In genomic region chr4:21067351-21067750, GRCh38 we compare ENCODE assay signal across 17 cellular contexts.
DNase-seq lines count a peak whose midpoint lies in the region; ATAC-seq and TF ChIP-seq lines count a peak whose summit lies in the region.
"Had no signal": no experiment of that assay in that cellular context is flagged by ENCODE, and none has a peak within 500 bp of the region (broad histone marks: within the 10 kb centered on the region; RNA-seq: fewer than 3 reads in every experiment).

No MANE protein-coding gene starts in this region.

- WGBS in sigmoid colon, 2 donors = 94 to 98% methylated on average over 1 of the region's 1 CpG

- DNase-seq in DMS53 (lab: John Stamatoyannopoulos, UW) (peak; percentile 31), DMS53 treated with DMSO at 0.1 percent for 48 hours (lab: John Stamatoyannopoulos, UW; ENCODE audit: unreplicated experiment) (no peak), WERI-Rb-1 (peak; percentile 91), sigmoid colon (no peak), T-helper 2 cell (no peak)
- DNase-seq: AML-193; Caco-2; Calu3; CD4-positive, alpha-beta T cell; CD8-positive, alpha-beta T cell; GF-D8 had no signal

- H3K27me3 Mint-ChIP-seq in stimulated activated memory B cell treated with anti-CD40 and anti-IgM and Interleukin-4, amounts not matched to agents 10 μg/mL and 1 μg/mL and 100 μg/mL, for 72 hours = no peaks in the 10 kb centered on the region
- H3K27me3 Mint-ChIP-seq: B cell; CD4-positive, alpha-beta T cell had no signal

- no peaks in the 10 kb centered on the region for H3K4me1 ChIP-seq in sigmoid colon
- H3K4me1 ChIP-seq: A549; BLaER1 treated with 17β-estradiol and CSF1 and Interleukin-3, amounts not matched to agents 10 nM and 100 nM; Caco-2 had no signal

- TF ChIP-seq CTCF in WERI-Rb-1 (IDR thresholded peaks at IDR 0.05; ENCODE audit: low read depth, low read length) (no peak), sigmoid colon (IDR thresholded peaks at IDR 0.05) (no peak)

- H3K9me3 ChIP-seq in WERI-Rb-1 (ENCODE audit: severe bottlenecking) = peaks cover 11% of the 10 kb centered on the region
- H3K9me3 ChIP-seq in sigmoid colon = peaks cover 0 to 2% (median 0%) of the 10 kb centered on the region in 4 donors
- H3K9me3 ChIP-seq: A549, Caco-2 had no signal

- no peak for TF ChIP-seq POLR2A in sigmoid colon (IDR thresholded peaks at IDR 0.05)

- H3K27ac ChIP-seq in WERI-Rb-1 (peak overlapping the region; percentile 51), sigmoid colon (no peak overlapping the region)
- H3K27ac ChIP-seq: 22Rv1; A549; BLaER1 treated with 17β-estradiol and CSF1 and Interleukin-3, amounts not matched to agents 10 nM and 100 nM; C4-2B had no signal

- intact Hi-C loops in sigmoid colon (cut with DNase I) = no loop called here

- no peak overlapping the region for H3K4me3 Mint-ChIP-seq in stimulated activated memory B cell treated with anti-CD40 and anti-IgM and Interleukin-4, amounts not matched to agents 10 μg/mL and 1 μg/mL and 100 μg/mL, for 72 hours
- H3K4me3 Mint-ChIP-seq: B cell; CD4-positive, alpha-beta T cell; CD8-positive, alpha-beta T cell had no signal

- no peak for TF ChIP-seq EP300 in sigmoid colon (IDR thresholded peaks at IDR 0.05)

- peak; percentile 35 for ATAC-seq in stimulated activated memory B cell treated with anti-CD40 and anti-IgM and Interleukin-4, amounts not matched to agents 10 μg/mL and 1 μg/mL and 100 μg/mL, for 72 hours
- ATAC-seq: A549; CD8-positive, alpha-beta T cell had no signal

- H3K36me3 ChIP-seq in WERI-Rb-1 = no peaks in the 10 kb centered on the region
- H3K36me3 ChIP-seq in sigmoid colon = no peaks in the 10 kb centered on the region
- H3K36me3 ChIP-seq: BLaER1 treated with 17β-estradiol and CSF1 and Interleukin-3, amounts not matched to agents 10 nM and 100 nM had no signal

- no peaks in the 10 kb centered on the region for H3K27me3 ChIP-seq in WERI-Rb-1 (ENCODE audit: insufficient read depth, low read depth, severe bottlenecking)
- H3K27me3 ChIP-seq in sigmoid colon = no peaks in the 10 kb centered on the region
- H3K27me3 ChIP-seq: BLaER1 treated with 17β-estradiol and CSF1 and Interleukin-3, amounts not matched to agents 10 nM and 100 nM had no signal

- H3K36me3 Mint-ChIP-seq in stimulated activated memory B cell treated with anti-CD40 and anti-IgM and Interleukin-4, amounts not matched to agents 10 μg/mL and 1 μg/mL and 100 μg/mL, for 72 hours = no peaks in the 10 kb centered on the region
- H3K36me3 Mint-ChIP-seq: CD8-positive, alpha-beta T cell had no signal

- no peak overlapping the region for H3K27ac Mint-ChIP-seq in stimulated activated memory B cell treated with anti-CD40 and anti-IgM and Interleukin-4, amounts not matched to agents 10 μg/mL and 1 μg/mL and 100 μg/mL, for 72 hours
- H3K27ac Mint-ChIP-seq: B cell; CD4-positive, alpha-beta T cell; CD8-positive, alpha-beta T cell had no signal

- H3K4me3 ChIP-seq in WERI-Rb-1 (ENCODE audit: low read depth, low read length) (no peak overlapping the region), sigmoid colon (no peak overlapping the region)
- H3K4me3 ChIP-seq: A549; BLaER1 treated with 17β-estradiol and CSF1 and Interleukin-3, amounts not matched to agents 10 nM and 100 nM had no signal

- H3K9me3 Mint-ChIP-seq in stimulated activated memory B cell treated with anti-CD40 and anti-IgM and Interleukin-4, amounts not matched to agents 10 μg/mL and 1 μg/mL and 100 μg/mL, for 72 hours = peaks cover 7% of the 10 kb centered on the region

- H3K4me1 Mint-ChIP-seq in stimulated activated memory B cell treated with anti-CD40 and anti-IgM and Interleukin-4, amounts not matched to agents 10 μg/mL and 1 μg/mL and 100 μg/mL, for 72 hours = no peaks in the 10 kb centered on the region
- H3K4me1 Mint-ChIP-seq: B cell had no signal

Comparison
In these comparisons a context has a peak if more than half of its experiments do, and no peak if none do; other contexts are left out.
1. DNase-seq: peak in DMS53 (single experiment) and WERI-Rb-1 (single experiment); none in DMS53 treated with DMSO at 0.1 percent for 48 hours (single experiment), sigmoid colon (single experiment) and T-helper 2 cell (0 of 5).